In genomic region chr5:134736173-134736812, GRCh38 we compare ENCODE assay signal across 3 cellular contexts.
TF ChIP-seq lines count a peak whose summit lies in the region.

No MANE protein-coding gene starts in this region.

TF ChIP-seq in HEK293, 187 proteins besides CTCF, POLR2A, EP300 and RAD21:
- TF ChIP-seq ZNF558 (tag by site-specific recombination; IDR thresholded peaks at IDR 0.05) (no peak), EGR2 (tag by site-specific recombination; IDR thresholded peaks at IDR 0.05; ENCODE audit: low read depth) (no peak), PRDM10 (tag by site-specific recombination; IDR thresholded peaks at IDR 0.05) (no peak), ZNF18 (tag by site-specific recombination; IDR thresholded peaks at IDR 0.05) (peak; percentile 48; the same call in 1 of the 2 replicates), ZNF473 (tag by site-specific recombination; IDR thresholded peaks at IDR 0.05) (no peak), ZNF513 (tag by site-specific recombination; IDR thresholded peaks at IDR 0.05) (no peak), ZNF184 (tag by site-specific recombination; IDR thresholded peaks at IDR 0.05) (no peak), ZSCAN4 (tag by site-specific recombination; IDR thresholded peaks at IDR 0.05) (no peak)

TF ChIP-seq in SK-N-SH treated with all-trans-retinoic acid at 6 μM for 48 hours, 23 proteins besides CTCF, POLR2A, EP300 and RAD21:
- TF ChIP-seq GLIS3 (CRISPR knock-in tag; IDR thresholded peaks at IDR 0.05) (no peak), ZC3H10 (CRISPR knock-in tag; IDR thresholded peaks at IDR 0.05) (no peak), ZNF565 (CRISPR knock-in tag; conservative IDR thresholded peaks at IDR 0.05; ENCODE audit: low read depth) (no peak), PATZ1 (CRISPR knock-in tag; IDR thresholded peaks at IDR 0.05; ENCODE audit: borderline replicate concordance) (no peak), CSRNP3 (CRISPR knock-in tag; IDR thresholded peaks at IDR 0.05) (no peak), SNAI2 (CRISPR knock-in tag; IDR thresholded peaks at IDR 0.05) (no peak), ZFP30 (CRISPR knock-in tag; IDR thresholded peaks at IDR 0.05) (no peak), ZNF8 (CRISPR knock-in tag; IDR thresholded peaks at IDR 0.05) (no peak), POU6F1 (CRISPR knock-in tag; IDR thresholded peaks at IDR 0.05; ENCODE audit: borderline replicate concordance, low read depth) (no peak), PPARA (CRISPR knock-in tag; IDR thresholded peaks at IDR 0.05; ENCODE audit: borderline replicate concordance) (no peak), TCF4 (CRISPR knock-in tag; IDR thresholded peaks at IDR 0.05; ENCODE audit: borderline replicate concordance) (no peak), CREB5 (CRISPR knock-in tag; IDR thresholded peaks at IDR 0.05; ENCODE audit: low read depth) (no peak), RARB (CRISPR knock-in tag; IDR thresholded peaks at IDR 0.05) (no peak), ESRRG (CRISPR knock-in tag; IDR thresholded peaks at IDR 0.05) (no peak), TSHZ2 (CRISPR knock-in tag; IDR thresholded peaks at IDR 0.05) (no peak), ZNF70 (CRISPR knock-in tag; IDR thresholded peaks at IDR 0.05) (no peak), TOX (CRISPR knock-in tag; IDR thresholded peaks at IDR 0.05; ENCODE audit: borderline replicate concordance) (no peak)

TF ChIP-seq in HepG2, 621 proteins besides CTCF, POLR2A, EP300 and RAD21:
- TF ChIP-seq PAF1 (CRISPR knock-in tag; IDR thresholded peaks at IDR 0.05) (no peak), ZSCAN25 (CRISPR knock-in tag; IDR thresholded peaks at IDR 0.05) (no peak), ZXDC (CRISPR knock-in tag; IDR thresholded peaks at IDR 0.05) (no peak)
